Comparison of ENCODE assay signal across 19 cellular contexts in the genomic region with DNA sequence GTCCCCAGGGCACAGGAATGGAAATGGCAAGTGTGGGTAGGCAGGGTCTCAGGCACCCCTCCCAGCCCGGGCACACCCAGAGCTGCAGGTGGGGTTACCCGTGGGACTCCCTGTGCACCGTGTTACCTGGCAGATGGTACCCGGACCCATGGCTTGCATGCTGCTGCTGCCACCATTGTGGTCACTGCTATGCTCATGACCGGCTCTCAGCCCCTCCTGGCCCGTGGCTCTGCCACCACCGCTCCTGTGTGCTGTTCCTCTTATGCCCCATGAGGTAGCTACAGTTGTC. TPM values are rescaled to one million over a fixed set of nuclear protein-coding genes. Genes with fewer than 3 reads are reported as not detected.
"Had no signal": no experiment of that assay in that cellular context is flagged by ENCODE, and none has a peak within 500 bp of the region (broad histone marks: within the 10 kb centered on the region; RNA-seq: fewer than 3 reads in every experiment).

No MANE protein-coding gene starts in this region.

- H3K4me3 ChIP-seq: neural progenitor cell, pancreas, prostate gland, right atrium auricular region, skin epidermis, smooth muscle cell, transverse colon, upper lobe of right lung, uterus had no signal

- H3K9me3 ChIP-seq: neutrophil, pancreas, prostate gland, right atrium auricular region, suprapubic skin, testis, tibial artery, transverse colon, upper lobe of right lung, uterus had no signal

- H3K36me3 Mint-ChIP-seq: naive thymus-derived CD4-positive, alpha-beta T cell; natural killer cell; neural progenitor cell; stimulated activated effector memory CD8-positive, alpha-beta T cell treated with anti-CD3 and anti-CD28 coated beads, Interleukin-12 subunit alpha, Interleukin-12 subunit beta, amount 100 ng/mL, for 72 hours; type B pancreatic cell had no signal

- H3K27ac Mint-ChIP-seq: naive thymus-derived CD4-positive, alpha-beta T cell; natural killer cell; nephron; neural progenitor cell; stimulated activated naive CD8-positive, alpha-beta T cell treated with anti-CD3 and anti-CD28 coated beads, Interleukin-15, amount 100 ng/mL, for 72 hours had no signal

- H3K9me3 Mint-ChIP-seq: naive thymus-derived CD4-positive, alpha-beta T cell; natural killer cell; nephron; neural progenitor cell; stimulated activated effector memory CD8-positive, alpha-beta T cell treated with anti-CD3 and anti-CD28 coated beads, Interleukin-12 subunit alpha, Interleukin-12 subunit beta, amount 100 ng/mL, for 72 hours; stimulated activated naive CD8-positive, alpha-beta T cell treated with anti-CD3 and anti-CD28 coated beads, Interleukin-15, amount 100 ng/mL, for 72 hours; type B pancreatic cell had no signal

- H3K4me1 ChIP-seq: pancreas, prostate gland, testis, uterus had no signal

- H3K36me3 ChIP-seq: neural progenitor cell, neutrophil, pancreas, prostate gland, right atrium auricular region, suprapubic skin, tibial artery, transverse colon, upper lobe of right lung, uterus had no signal

- H3K27me3 Mint-ChIP-seq: type B pancreatic cell had no signal

- H3K4me3 Mint-ChIP-seq: nephron; stimulated activated naive CD8-positive, alpha-beta T cell treated with anti-CD3 and anti-CD28 coated beads, Interleukin-15, amount 100 ng/mL, for 72 hours; type B pancreatic cell had no signal

- H3K27ac ChIP-seq: neural progenitor cell, neutrophil, pancreas, prostate gland, right atrium auricular region, suprapubic skin, testis, tibial artery, transverse colon, upper lobe of right lung, uterus had no signal

- H3K9ac ChIP-seq: neural progenitor cell had no signal

- H3K4me2 ChIP-seq: neural progenitor cell had no signal

- H3K27me3 ChIP-seq: neural progenitor cell, neutrophil, pancreas, right atrium auricular region, suprapubic skin, testis, transverse colon, upper lobe of right lung, uterus had no signal

RNA-seq across cellular contexts. Expression of a gene that starts 21.7 kb away (rescaled TPM):
- polyA plus RNA-seq: naive thymus-derived CD4-positive, alpha-beta T cell; smooth muscle cell had no signal
